In genomic region chr5:99320461-99320860, GRCh38 we compare ENCODE assay signal across 15 cellular contexts.
DNase-seq lines count a peak whose midpoint lies in the region; ATAC-seq and TF ChIP-seq lines count a peak whose summit lies in the region.
"Had no signal": no experiment of that assay in that cellular context is flagged by ENCODE, and none has a peak within 500 bp of the region (broad histone marks: within the 10 kb centered on the region; RNA-seq: fewer than 3 reads in every experiment).

No MANE protein-coding gene starts in this region.

- H3K36me3 ChIP-seq in Loucy (ENCODE audit: insufficient read depth, low read length) (no peaks in the 10 kb centered on the region), OCI-LY3 (replicated peaks; ENCODE audit: low read depth, low read length) (no peaks in the 10 kb centered on the region)
- H3K36me3 ChIP-seq in CD8-positive, alpha-beta T cell (ENCODE audit: insufficient read depth, low read length) = no peaks in the 10 kb centered on the region
- H3K36me3 ChIP-seq: BLaER1, right atrium auricular region had no signal

- intact Hi-C loops in CD8-positive, alpha-beta T cell (cut with DNase I, micrococcal nuclease) = loop anchor here in 1 of 2 experiments (5.0 kb wide), 1 partner anchor 213 kb away; no protein-coding TSS in a partner anchor
- intact Hi-C loops in Right ventricle myocardium superior (cut with DNase I) = no loop called here

- TF ChIP-seq CTCF in Loucy (conservative IDR thresholded peaks at IDR 0.05; ENCODE audit: low read length) = peak; percentile 42
- peak; percentile 36 for TF ChIP-seq CTCF in OCI-LY3 (IDR thresholded peaks at IDR 0.05; ENCODE audit: low read depth, low read length)
- TF ChIP-seq CTCF in CD8-positive, alpha-beta T cell (IDR thresholded peaks at IDR 0.05) = no peak

- H3K4me3 Mint-ChIP-seq in CD8-positive, alpha-beta T cell = no peak overlapping the region
- H3K4me3 Mint-ChIP-seq: stimulated activated naive CD8-positive, alpha-beta T cell treated with anti-CD3 and anti-CD28 coated beads, Interleukin-15, Interleukin-2, amounts not matched to agents 100 ng/mL and 50 ng/mL, for 24 hours had no signal

- H3K9ac ChIP-seq in Loucy (ENCODE audit: low read depth, low read length, poor library complexity, severe bottlenecking) = no peak overlapping the region
- H3K9ac ChIP-seq in OCI-LY3 (ENCODE audit: low read length) = no peak overlapping the region
- H3K9ac ChIP-seq: BLaER1 had no signal

- H2AFZ ChIP-seq in Loucy (ENCODE audit: low read length) = no peak overlapping the region
- H2AFZ ChIP-seq in OCI-LY3 (ENCODE audit: low read depth, low read length) = no peak overlapping the region

- no peaks in the 10 kb centered on the region for H3K27me3 Mint-ChIP-seq in CD8-positive, alpha-beta T cell (ENCODE audit: low read depth)
- H3K27me3 Mint-ChIP-seq: stimulated activated naive CD8-positive, alpha-beta T cell treated with anti-CD3 and anti-CD28 coated beads, Interleukin-15, Interleukin-2, amounts not matched to agents 100 ng/mL and 50 ng/mL, for 24 hours had no signal

- DNase-seq in Caki2 (ENCODE audit: low read depth) (peak; percentile 4), iPS-NIHi7 (ENCODE audit: extremely low spot score) (peak; percentile 8), Right ventricle myocardium superior (no peak)
- DNase-seq in activated CD4-positive, CD25-positive, alpha-beta regulatory T cell treated with anti-CD3 and anti-CD28 coated beads, Interleukin-2, amount 50 U/mL, for 72 hours = no peak
- DNase-seq in CD8-positive, alpha-beta T cell = no peak
- DNase-seq: NCI-H1092, T-helper 9 cell had no signal

- no peaks in the 10 kb centered on the region for H3K9me2 ChIP-seq in Loucy (replicated peaks; ENCODE audit: low read depth, low read length)

- H3K4me3 ChIP-seq in Loucy (ENCODE audit: low read length, poor library complexity, severe bottlenecking) (no peak overlapping the region), OCI-LY3 (ENCODE audit: low read length) (no peak overlapping the region)
- H3K4me3 ChIP-seq in CD8-positive, alpha-beta T cell (ENCODE audit: low read depth, low read length) = no peak overlapping the region
- H3K4me3 ChIP-seq: BLaER1, right atrium auricular region had no signal

- POLR2A ChIA-PET in CD8-positive, alpha-beta T cell (lab: Charles Lee) = no interaction called here

- no peaks in the 10 kb centered on the region for H3K79me2 ChIP-seq in Loucy (ENCODE audit: insufficient read depth, low read length)
- no peaks in the 10 kb centered on the region for H3K79me2 ChIP-seq in OCI-LY3 (ENCODE audit: low read length)

- no peaks in the 10 kb centered on the region for H4K20me1 ChIP-seq in Loucy (ENCODE audit: insufficient read depth, low read length, poor library complexity, severe bottlenecking)
- H4K20me1 ChIP-seq in OCI-LY3 (ENCODE audit: insufficient read depth, low read length) = no peaks in the 10 kb centered on the region
- H4K20me1 ChIP-seq: BLaER1 had no signal

- in situ Hi-C loops in Caki2 (cut with HindIII; ENCODE audit: low pct_unique_long_range_greater_than_20kb, low sequenced_read_pairs) = no loop called here

- no peaks in the 10 kb centered on the region for H3K4me1 Mint-ChIP-seq in CD8-positive, alpha-beta T cell (ENCODE audit: low read depth)

- peaks cover 6% of the 10 kb centered on the region for H3K4me1 ChIP-seq in Loucy (ENCODE audit: insufficient read depth, low read length, poor library complexity, severe bottlenecking)
- H3K4me1 ChIP-seq in OCI-LY3 (ENCODE audit: low read length) = peaks cover 4% of the 10 kb centered on the region
- no peaks in the 10 kb centered on the region for H3K4me1 ChIP-seq in CD8-positive, alpha-beta T cell (ENCODE audit: insufficient read depth, low read length)
- H3K4me1 ChIP-seq: right atrium auricular region had no signal

- peaks cover 8% of the 10 kb centered on the region for H3K9me3 Mint-ChIP-seq in CD8-positive, alpha-beta T cell
- H3K9me3 Mint-ChIP-seq: stimulated activated naive CD8-positive, alpha-beta T cell treated with anti-CD3 and anti-CD28 coated beads, Interleukin-15, Interleukin-2, amounts not matched to agents 100 ng/mL and 50 ng/mL, for 24 hours had no signal

- H3F3A ChIP-seq in Loucy (ENCODE audit: low read depth) = no peaks in the 10 kb centered on the region

- H3K36me3 Mint-ChIP-seq in CD8-positive, alpha-beta T cell = no peaks in the 10 kb centered on the region
- H3K36me3 Mint-ChIP-seq: activated naive CD4-positive, alpha-beta T cell treated with anti-CD3 and anti-CD28 coated beads, Interleukin-2, amount 50 U/mL, for 72 hours had no signal

- CTCF ChIA-PET in CD8-positive, alpha-beta T cell (lab: Charles Lee) = no interaction called here

- H3K27ac Mint-ChIP-seq in CD8-positive, alpha-beta T cell = no peak overlapping the region
- H3K27ac Mint-ChIP-seq: activated naive CD4-positive, alpha-beta T cell treated with anti-CD3 and anti-CD28 coated beads, Interleukin-2, amount 50 U/mL, for 72 hours; stimulated activated naive CD8-positive, alpha-beta T cell treated with anti-CD3 and anti-CD28 coated beads, Interleukin-15, Interleukin-2, amounts not matched to agents 100 ng/mL and 50 ng/mL, for 24 hours had no signal

- H3K4me2 ChIP-seq in Loucy (ENCODE audit: low read depth, low read length, poor library complexity, severe bottlenecking) = no peak overlapping the region
- H3K4me2 ChIP-seq in OCI-LY3 (ENCODE audit: low read length) = no peak overlapping the region
- H3K4me2 ChIP-seq: BLaER1 had no signal

- no peak for ATAC-seq in CD8-positive, alpha-beta T cell
- no peak for ATAC-seq in HG03378 (IDR thresholded peaks at IDR 0.05; ENCODE audit: unreplicated experiment)
- ATAC-seq in Right ventricle myocardium superior (ENCODE audit: poor library complexity) = no peak
- ATAC-seq: activated naive CD4-positive, alpha-beta T cell treated with anti-CD3 and anti-CD28 coated beads, Interleukin-2, amount 50 U/mL, for 72 hours had no signal

- H3K27ac ChIP-seq in OCI-LY3 (ENCODE audit: low read length) = no peak overlapping the region
- no peak overlapping the region for H3K27ac ChIP-seq in CD8-positive, alpha-beta T cell (ENCODE audit: low read depth, low read length)
- H3K27ac ChIP-seq: BLaER1, HL-60, right atrium auricular region had no signal

- H3K27me3 ChIP-seq in Loucy (ENCODE audit: insufficient read depth, low read length, poor library complexity, severe bottlenecking) (no peaks in the 10 kb centered on the region), OCI-LY3 (ENCODE audit: low read depth, low read length) (no peaks in the 10 kb centered on the region)
- H3K27me3 ChIP-seq in CD8-positive, alpha-beta T cell (ENCODE audit: insufficient read depth, low read length) = no peaks in the 10 kb centered on the region
- H3K27me3 ChIP-seq: BLaER1, right atrium auricular region had no signal

- H3K9me3 ChIP-seq in Loucy (ENCODE audit: insufficient read depth, low read depth, low read length) (no peaks in the 10 kb centered on the region), OCI-LY3 (ENCODE audit: insufficient read depth, low read length) (no peaks in the 10 kb centered on the region)
- H3K9me3 ChIP-seq in CD8-positive, alpha-beta T cell (ENCODE audit: low read length) = no peaks in the 10 kb centered on the region
- H3K9me3 ChIP-seq: BLaER1, right atrium auricular region had no signal

Comparison
In these comparisons a context has a peak if more than half of its experiments do, and no peak if none do; other contexts are left out.
1. DNase-seq: peak in Caki2 (single experiment) and iPS-NIHi7 (single experiment); none in activated CD4-positive, CD25-positive, alpha-beta regulatory T cell treated with anti-CD3 and anti-CD28 coated beads, Interleukin-2, amount 50 U/mL, for 72 hours (single experiment), CD8-positive, alpha-beta T cell (0 of 7) and Right ventricle myocardium superior (single experiment).